In the genomic region with DNA sequence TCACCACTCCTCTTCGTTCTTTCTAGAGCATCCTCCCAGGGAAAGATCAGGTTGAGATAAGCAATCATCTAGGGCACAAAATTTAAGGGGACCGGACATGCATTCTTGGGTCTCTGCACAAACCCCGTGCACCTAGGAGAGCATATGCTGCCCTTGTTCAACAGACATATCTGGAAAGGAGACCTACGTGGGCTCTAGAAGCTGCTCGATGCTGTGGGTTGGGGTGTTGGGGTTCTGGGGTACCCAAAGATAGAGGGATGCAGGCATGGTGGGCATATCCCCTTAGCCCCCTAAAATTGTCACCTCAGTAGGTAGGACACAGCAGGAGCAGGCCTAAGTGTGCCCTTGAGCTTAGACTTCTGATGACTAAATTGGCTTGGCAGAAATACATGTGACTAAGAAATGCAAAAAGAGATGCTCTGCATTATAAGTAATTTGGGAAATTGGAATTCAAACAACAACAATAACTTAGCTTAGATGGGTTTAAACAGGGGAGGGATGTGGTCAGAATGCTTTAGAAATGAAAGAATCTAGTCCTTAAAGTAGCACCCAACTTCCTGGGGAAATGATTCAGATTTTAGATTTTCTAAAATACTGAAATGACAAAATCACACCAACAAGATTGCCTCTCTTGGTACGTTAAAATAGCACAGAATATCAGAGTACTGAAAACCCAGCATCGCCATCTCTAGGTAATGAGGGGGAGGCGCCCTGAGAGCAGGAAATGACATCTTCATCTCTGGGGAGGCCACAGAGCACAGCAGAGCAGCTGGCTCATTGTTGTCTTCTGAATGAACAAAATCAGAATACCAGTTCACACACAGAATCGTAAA, we compare ENCODE assay signal across 8 cellular contexts.
A peak's percentile ranks its signal among the peaks of the same experiment; 100 is the strongest.
DNase-seq lines count a peak whose midpoint lies in the region; ATAC-seq and TF ChIP-seq lines count a peak whose summit lies in the region.

No MANE protein-coding gene starts in this region.

- intact Hi-C loops in heart left ventricle (cut with DNase I) (loop anchor here in 1 of 10 donors (5.0 kb wide), 1 partner anchor 171 kb away; the partner anchor contains the start of gene GNA14), Right ventricle myocardium inferior (cut with DNase I) (no loop called here), left ventricle myocardium inferior (cut with micrococcal nuclease) (no loop called here), MCF 10A (cut with micrococcal nuclease) (no loop called here), Caco-2 (cut with micrococcal nuclease; ENCODE audit: unreplicated experiment) (no loop called here)

- H3K27ac ChIP-seq in heart left ventricle, result peak overlapping the region in 8 of 12 donors; percentile 4 to 64 (median 45)
- H3K27ac ChIP-seq in left ventricle myocardium inferior (replicated peaks), result peak overlapping the region; percentile 53

- peaks cover 0 to 32% (median 3%) of the 10 kb centered on the region in 12 donors for H3K9me3 ChIP-seq in heart left ventricle
- H3K9me3 ChIP-seq in left ventricle myocardium inferior (replicated peaks), result peaks cover 47% of the 10 kb centered on the region
- no peaks in the 10 kb centered on the region for H3K9me3 ChIP-seq in Caco-2

- H3K9me3 Mint-ChIP-seq in MCF 10A (ENCODE audit: unreplicated experiment) (no peaks in the 10 kb centered on the region), Caco-2 (ENCODE audit: unreplicated experiment) (no peaks in the 10 kb centered on the region)

- H3K27me3 ChIP-seq in heart left ventricle, result no peaks in the 10 kb centered on the region
- no peaks in the 10 kb centered on the region for H3K27me3 ChIP-seq in left ventricle myocardium inferior (ENCODE audit: low read depth)
- no peaks in the 10 kb centered on the region for H3K27me3 ChIP-seq in Caco-2 (replicated peaks; ENCODE audit: control insufficient read depth, insufficient read depth, low read length)

- WGBS in heart left ventricle, 4 donors, result 65 to 70% (median 66%) methylated on average over 9 of the region's 9 CpGs

- H3K36me3 ChIP-seq in heart left ventricle, result no peaks in the 10 kb centered on the region
- no peaks in the 10 kb centered on the region for H3K36me3 ChIP-seq in left ventricle myocardium inferior
- no peaks in the 10 kb centered on the region for H3K36me3 ChIP-seq in Caco-2 (ENCODE audit: control insufficient read depth, insufficient read depth, low read length)

- H3K27me3 Mint-ChIP-seq in MCF 10A (ENCODE audit: insufficient read depth, unreplicated experiment), result peaks cover 2% of the 10 kb centered on the region
- H3K27me3 Mint-ChIP-seq in Caco-2 (ENCODE audit: insufficient read depth, unreplicated experiment), result no peaks in the 10 kb centered on the region

- ATAC-seq in heart left ventricle (peak in 3 of 4 donors; percentile 76 to 92 (median 86)), Right ventricle myocardium inferior (no peak), HG03135 (IDR thresholded peaks at IDR 0.05; ENCODE audit: unreplicated experiment) (peak; percentile 99)

- H3K27ac Mint-ChIP-seq in MCF 10A (ENCODE audit: low read depth, unreplicated experiment) (no peak overlapping the region), Caco-2 (ENCODE audit: unreplicated experiment) (no peak overlapping the region)

- peak in 2 of 5 donors; percentile 31 to 33 for DNase-seq in heart left ventricle
- DNase-seq in Right ventricle myocardium inferior (ENCODE audit: missing footprints), result no peak
- DNase-seq in activated CD4-positive, CD25-positive, alpha-beta regulatory T cell treated with anti-CD3 and anti-CD28 coated beads, Interleukin-2, amount 50 U/mL, for 72 hours, result peak; percentile 48
- no peak for DNase-seq in left ventricle myocardium inferior
- DNase-seq in MCF 10A (ENCODE audit: unreplicated experiment), result no peak
- DNase-seq in CD1c-positive myeloid dendritic cell (ENCODE audit: extremely low spot score), result no peak
- DNase-seq in Caco-2, result no peak

- TF ChIP-seq POLR2A in heart left ventricle (IDR thresholded peaks at IDR 0.05), result no peak

- H3K4me1 Mint-ChIP-seq in MCF 10A (ENCODE audit: insufficient read depth, unreplicated experiment) (no peaks in the 10 kb centered on the region), Caco-2 (ENCODE audit: low read depth, unreplicated experiment) (no peaks in the 10 kb centered on the region)

- H3K4me3 Mint-ChIP-seq in MCF 10A (ENCODE audit: unreplicated experiment) (no peak overlapping the region), Caco-2 (ENCODE audit: unreplicated experiment) (no peak overlapping the region)

- H3K4me3 ChIP-seq in heart left ventricle, result no peak overlapping the region
- H3K4me3 ChIP-seq in left ventricle myocardium inferior, result no peak overlapping the region
- no peak overlapping the region for H3K4me3 ChIP-seq in Caco-2 (ENCODE audit: low read depth, low read length)

- POLR2A ChIA-PET in MCF 10A (lab: Yijun Ruan, JAX) (no interaction called here), Caco-2 (lab: Charles Lee) (no interaction called here)

- H3K36me3 Mint-ChIP-seq in MCF 10A (ENCODE audit: insufficient read depth, unreplicated experiment), result no peaks in the 10 kb centered on the region
- no peaks in the 10 kb centered on the region for H3K36me3 Mint-ChIP-seq in Caco-2 (ENCODE audit: insufficient read depth, unreplicated experiment)

- BruUV-seq in MCF 10A (replicated peaks; lab: Mats Ljungman, UMichigan) (no TSS peak), Caco-2 (replicated peaks; lab: Mats Ljungman, UMichigan) (no TSS peak)

- CTCF ChIA-PET in MCF 10A (lab: Yijun Ruan, JAX) (interaction anchor here (0.5 to 1.5 kb wide), 3 partner anchors 10 to 18 kb away, joined by 3 to 5 read pairs (median 3); no protein-coding TSS in a partner anchor), Caco-2 (lab: Charles Lee) (no interaction called here)

- H3K4me1 ChIP-seq in heart left ventricle, result peaks cover 0 to 10% (median 2%) of the 10 kb centered on the region in 12 donors
- H3K4me1 ChIP-seq in left ventricle myocardium inferior, result peaks cover 8% of the 10 kb centered on the region
- no peaks in the 10 kb centered on the region for H3K4me1 ChIP-seq in Caco-2

- no peak for TF ChIP-seq CTCF in heart left ventricle (IDR thresholded peaks at IDR 0.05)
- TF ChIP-seq CTCF in left ventricle myocardium inferior (IDR thresholded peaks at IDR 0.05; ENCODE audit: borderline replicate concordance), result no peak
- no peak for TF ChIP-seq CTCF in MCF 10A (IDR thresholded peaks at IDR 0.05; ENCODE audit: unreplicated experiment)
- TF ChIP-seq CTCF in Caco-2 (IDR thresholded peaks at IDR 0.05; ENCODE audit: insufficient read depth in 1 of 2, low read depth in 1 of 2, low read length in 1 of 2, severe bottlenecking in 1 of 2, unreplicated experiment in 1 of 2), result no peak
